ENCODE assay signal across 8 cellular contexts in genomic region chr19:32345261-32346207, GRCh38. TPM values are rescaled to one million over a fixed set of nuclear protein-coding genes. Genes with fewer than 3 reads are reported as not detected.
DNase-seq lines count a peak whose midpoint lies in the region; ATAC-seq and FAIRE-seq lines count a peak whose summit lies in the region.

Gene ZNF507 (plus strand): TSS chr19:32345610. CDS start chr19:32352831, 7,221 bp downstream.

- WGBS in right cardiac atrium: 3% methylated on average over 72 of the region's 72 CpGs

- no peaks in the 10 kb centered on the region for H3K27me3 ChIP-seq in right cardiac atrium (ENCODE audit: control insufficient read depth, insufficient read depth)

- H3K4me3 ChIP-seq in right cardiac atrium (ENCODE audit: low read length): peak within 1 kb of the TSS; percentile 92

- DNase-seq in NCI-H146 (lab: John Stamatoyannopoulos, UW) (peak; percentile 87), T-helper 2 cell (peak; percentile 59 to 84 (median 73)), right cardiac atrium (peak; percentile 86 to 95 (median 93)), putamen (ENCODE audit: low spot score) (peak; percentile 78), urothelium cell line (ENCODE audit: low spot score) (peak; percentile 95)

- FAIRE-seq in urothelium cell line (lab: Jason Lieb, UNC): peak; percentile 63

- H3K27ac ChIP-seq in angular gyrus (ENCODE audit: low read depth, low read length): peak within 1 kb of the TSS; percentile 68
- H3K27ac ChIP-seq in right cardiac atrium (ENCODE audit: low read length): peak within 1 kb of the TSS; percentile 79

- ATAC-seq in GM18499 (IDR thresholded peaks at IDR 0.05; ENCODE audit: insufficient read depth, unreplicated experiment) (peak; percentile 59), HG02798 (IDR thresholded peaks at IDR 0.05; ENCODE audit: poor library complexity, unreplicated experiment) (peak; percentile 88), right cardiac atrium (peak; percentile 98 to 99)

- H3K9me3 ChIP-seq in right cardiac atrium (ENCODE audit: control insufficient read depth, low read length): no peaks in the 10 kb centered on the region

- intact Hi-C loops in right cardiac atrium (cut with DNase I): loop anchor here in 1 of 4 donors (10.0 kb wide), 1 partner anchor 229 kb away; no protein-coding TSS in a partner anchor

- H3K4me1 ChIP-seq in right cardiac atrium (ENCODE audit: control insufficient read depth, insufficient read depth, low read length): peaks cover 4% of the 10 kb centered on the region

RNA-seq across cellular contexts. Expression of gene ZNF507, which starts in this region (rescaled TPM):
- 10 to 100 TPM; 13.9 to 19.5 (median 16.0) TPM for total RNA-seq in right cardiac atrium
- polyA plus RNA-seq in right cardiac atrium: 3.6 TPM

Comparison
In these comparisons a context has a peak if more than half of its experiments do, and no peak if none do; other contexts are left out.
1. Peak in every context shown above with its lines: DNase-seq, ATAC-seq, H3K4me3 ChIP-seq and H3K27ac ChIP-seq.